15 cellular contexts compared by ENCODE assay signal in genomic region chr7:137668404-137668803, GRCh38.
"Had no signal": no experiment of that assay in that cellular context is flagged by ENCODE, and none has a peak within 500 bp of the region (broad histone marks: within the 10 kb centered on the region; RNA-seq: fewer than 3 reads in every experiment).

No MANE protein-coding gene starts in this region.

- H3K36me3 Mint-ChIP-seq: activated naive CD8-positive, alpha-beta T cell treated with anti-CD3 and anti-CD28 coated beads, Interleukin-2, amount 10 ng/mL, durations not matched to agents 7 days and 5 days had no signal

- H3K27ac Mint-ChIP-seq: activated naive CD8-positive, alpha-beta T cell treated with anti-CD3 and anti-CD28 coated beads, Interleukin-2, amount 10 ng/mL, durations not matched to agents 7 days and 5 days; activated T-helper 1 cell treated with anti-CD3 and anti-CD28 coated beads, Interleukin-12 subunit alpha, Interleukin-12 subunit beta, Interleukin-2, Interleukin-4 antibody, amounts not matched to agents 30 ng/mL and 10 ng/mL and 1 ng/mL, durations not matched to agents 14 hours and 24 hours and 36 hours; nephron progenitor cell had no signal

- H3K4me1 ChIP-seq: colonic mucosa, tibial artery had no signal

- H3K4me1 Mint-ChIP-seq: activated naive CD8-positive, alpha-beta T cell treated with anti-CD3 and anti-CD28 coated beads, Interleukin-2, amount 10 ng/mL, durations not matched to agents 7 days and 5 days; nephron progenitor cell had no signal

- ATAC-seq: esophagus mucosa had no signal

- H3K9me3 ChIP-seq: colonic mucosa, ovary, tibial artery had no signal

- H3K27ac ChIP-seq: colonic mucosa, ovary, tibial artery had no signal

- DNase-seq: activated CD4-positive, CD25-positive, alpha-beta regulatory T cell treated with anti-CD3 and anti-CD28 coated beads, Interleukin-2, amount 50 U/mL, for 72 hours; activated naive CD8-positive, alpha-beta T cell treated with anti-CD3 and anti-CD28 coated beads, Interleukin-2, amount 10 ng/mL, durations not matched to agents 7 days and 5 days; aorta; colonic mucosa; hippocampal formation; kidney; nephron progenitor cell; ovary; stimulated activated CD4-positive, alpha-beta T cell treated with anti-CD3 and anti-CD28 coated beads, Interleukin-15, amount 100 ng/mL, for 24 hours; stimulated activated CD4-positive, alpha-beta T cell treated with anti-CD3 and anti-CD28 coated beads, Interleukin-4, amount 100 ng/mL, for 1 hour; stimulated activated naive CD4-positive, alpha-beta T cell; T-helper 1 cell; tibial artery had no signal

- H3K4me3 ChIP-seq: colonic mucosa, ovary, tibial artery had no signal

- H3K4me3 Mint-ChIP-seq: activated naive CD8-positive, alpha-beta T cell treated with anti-CD3 and anti-CD28 coated beads, Interleukin-2, amount 10 ng/mL, durations not matched to agents 7 days and 5 days; activated T-helper 1 cell treated with anti-CD3 and anti-CD28 coated beads, Interleukin-12 subunit alpha, Interleukin-12 subunit beta, Interleukin-2, Interleukin-4 antibody, amounts not matched to agents 30 ng/mL and 10 ng/mL and 1 ng/mL, durations not matched to agents 14 hours and 24 hours and 36 hours; nephron progenitor cell had no signal

- H3K27me3 ChIP-seq: colonic mucosa, ovary, tibial artery had no signal

- H3K36me3 ChIP-seq: colonic mucosa, ovary, tibial artery had no signal

- H3K9me3 Mint-ChIP-seq: activated naive CD8-positive, alpha-beta T cell treated with anti-CD3 and anti-CD28 coated beads, Interleukin-2, amount 10 ng/mL, durations not matched to agents 7 days and 5 days; activated T-helper 1 cell treated with anti-CD3 and anti-CD28 coated beads, Interleukin-12 subunit alpha, Interleukin-12 subunit beta, Interleukin-2, Interleukin-4 antibody, amounts not matched to agents 30 ng/mL and 10 ng/mL and 1 ng/mL, durations not matched to agents 14 hours and 24 hours and 36 hours; nephron progenitor cell had no signal
